Comparison of ENCODE assay signal across 25 cellular contexts in the genomic region with DNA sequence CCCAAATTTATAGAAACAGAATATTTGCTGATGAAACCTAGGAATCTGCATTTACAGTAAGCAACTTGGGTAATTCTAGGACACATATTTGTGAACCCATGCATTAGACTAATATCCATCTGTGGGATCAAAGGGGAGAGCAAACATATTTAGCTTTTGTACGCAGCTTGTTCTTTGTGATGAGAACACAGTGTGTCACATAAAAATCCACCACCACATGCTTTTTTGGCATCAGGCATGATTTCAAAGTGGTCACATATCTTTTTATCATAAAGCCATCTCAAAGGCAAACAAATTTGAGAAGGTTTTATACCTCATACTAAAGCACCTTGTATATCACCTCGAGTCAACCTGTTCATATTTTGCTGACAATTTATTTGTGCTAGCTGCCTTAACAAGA. TPM values are rescaled to one million over a fixed set of nuclear protein-coding genes. Genes with fewer than 3 reads are reported as not detected.
"Had no signal": no experiment of that assay in that cellular context is flagged by ENCODE, and none has a peak within 500 bp of the region (broad histone marks: within the 10 kb centered on the region; RNA-seq: fewer than 3 reads in every experiment).

No MANE protein-coding gene starts in this region.

- H3K9me3 ChIP-seq: right atrium auricular region, sigmoid colon, stomach, thoracic aorta, transverse colon had no signal

- DNase-seq: effector memory CD4-positive, alpha-beta T cell; heart left ventricle; hypothalamus; mammary epithelial cell; natural killer cell; posterior cingulate gyrus; sigmoid colon; small intestine; stimulated activated CD4-positive, alpha-beta T cell treated with anti-CD3 and anti-CD28 coated beads, Interleukin-12 subunit alpha, Interleukin-12 subunit beta, amount 100 ng/mL, for 4 hours; stimulated activated naive CD4-positive, alpha-beta T cell; stomach; substantia nigra; transverse colon had no signal

- H3K27me3 ChIP-seq: heart left ventricle, right atrium auricular region, sigmoid colon, stomach, transverse colon had no signal

- H3K4me3 ChIP-seq: heart left ventricle, right atrium auricular region, sigmoid colon, stomach, thoracic aorta, transverse colon had no signal

- ATAC-seq: esophagus mucosa, heart left ventricle, left lobe of liver, natural killer cell had no signal

- H3K27ac ChIP-seq: heart left ventricle, right atrium auricular region, sigmoid colon, stomach, thoracic aorta, transverse colon had no signal

- H3K4me1 ChIP-seq: right atrium auricular region, sigmoid colon, stomach, transverse colon had no signal

RNA-seq across cellular contexts. Expression of a gene that starts 48.2 kb away (rescaled TPM):
- total RNA-seq: esophagus mucosa, fibroblast of lung, frontal cortex, glomerular endothelial cell, mammary epithelial cell, mesenteric fat pad, mononuclear cell, natural killer cell, neural crest cell, osteocyte, right atrium auricular region, sigmoid colon, stomach, thoracic aorta, transverse colon, ureter had no signal
- polyA plus RNA-seq: fibroblast of lung, heart left ventricle, mammary epithelial cell, sigmoid colon, stomach had no signal
